ENCODE assay signal across 9 cellular contexts in genomic region chr6:42745083-42745637, GRCh38. TPM values are rescaled to one million over a fixed set of nuclear protein-coding genes. Genes with fewer than 3 reads are reported as not detected.
DNase-seq lines count a peak whose midpoint lies in the region; ATAC-seq and TF ChIP-seq lines count a peak whose summit lies in the region.
"Had no signal": no experiment of that assay in that cellular context is flagged by ENCODE, and none has a peak within 500 bp of the region (broad histone marks: within the 10 kb centered on the region; RNA-seq: fewer than 3 reads in every experiment).

No MANE protein-coding gene starts in this region.

- TF ChIP-seq CTCF in H9 (conservative IDR thresholded peaks at IDR 0.05), result no peak
- TF ChIP-seq CTCF in mucosa of descending colon (IDR thresholded peaks at IDR 0.05), result no peak
- TF ChIP-seq CTCF in tibial nerve (IDR thresholded peaks at IDR 0.05), result no peak

- H2BK120ac ChIP-seq in H9 (ENCODE audit: low read depth, low read length, poor library complexity, severe bottlenecking), result no peak overlapping the region

- peaks cover 23% of the 10 kb centered on the region for H4K20me1 ChIP-seq in BLaER1
- H4K20me1 ChIP-seq in H9 (ENCODE audit: control insufficient read depth, insufficient read depth, insufficient read length), result no peaks in the 10 kb centered on the region

- H4K5ac ChIP-seq in H9 (ENCODE audit: insufficient read length, low read depth, low read length), result no peak overlapping the region

- no peak overlapping the region for H2BK12ac ChIP-seq in H9 (ENCODE audit: insufficient read length, low read depth, low read length)

- H3K56ac ChIP-seq in H9 (ENCODE audit: insufficient read length, low read depth, low read length), result no peak overlapping the region

- no CpG with 5 or more reads among the region's 29 CpGs for WGBS in H9 (ENCODE audit: extremely low coverage, insufficient read length, low lambda C conversion rate)
- 1 to 2% methylated on average over 23 to 24 of the region's 29 CpGs for WGBS in tibial nerve, 2 donors

- no peak overlapping the region for H3K4ac ChIP-seq in H9 (ENCODE audit: low read depth, low read length)

- H3T11ph ChIP-seq in H9 (ENCODE audit: low read length), result no peak overlapping the region

- H2AK5ac ChIP-seq in H9 (ENCODE audit: insufficient read length, low read length), result no peak overlapping the region

- H4K8ac ChIP-seq in H9 (replicated peaks; ENCODE audit: insufficient read length, low read depth, low read length), result no peak overlapping the region

- H2BK15ac ChIP-seq in H9 (ENCODE audit: low read depth, low read length), result no peak overlapping the region

- H3K9ac ChIP-seq in BLaER1 (peak overlapping the region; percentile 99), H9 (ENCODE audit: extremely low read depth, insufficient read length, low read length) (peak overlapping the region; percentile 98)

- H3K79me2 ChIP-seq in H9 (ENCODE audit: insufficient read depth, low read length), result peaks cover 6% of the 10 kb centered on the region; the same call in 1 of the 2 replicates

- peaks cover 23% of the 10 kb centered on the region for H3K23me2 ChIP-seq in H9 (ENCODE audit: insufficient read length, low read depth, low read length, poor library complexity, severe bottlenecking)

- peaks cover 73% of the 10 kb centered on the region for H3K4me1 ChIP-seq in BLaER1
- no peaks in the 10 kb centered on the region for H3K4me1 ChIP-seq in H9 (ENCODE audit: insufficient read depth, low read length)
- peaks cover 18% of the 10 kb centered on the region for H3K4me1 ChIP-seq in mucosa of descending colon (ENCODE audit: low read depth)
- H3K4me1 ChIP-seq in tibial nerve, result peaks cover 0 to 42% (median 22%) of the 10 kb centered on the region in 4 donors

- no peaks in the 10 kb centered on the region for H3K9me3 ChIP-seq in BLaER1
- no peaks in the 10 kb centered on the region for H3K9me3 ChIP-seq in H9 (ENCODE audit: control insufficient read depth, low read depth, low read length)
- no peaks in the 10 kb centered on the region for H3K9me3 ChIP-seq in mucosa of descending colon
- H3K9me3 ChIP-seq in tibial nerve, result no peaks in the 10 kb centered on the region

- peaks cover 12 to 20% of the 10 kb centered on the region in 2 experiments for H3K4me1 Mint-ChIP-seq in H9
- H3K4me1 Mint-ChIP-seq in T-helper 2 cell treated with Interferon-gamma antibody and Interleukin-4, amounts not matched to agents 5 μg/mL and 100 μg/mL, for 36 hours (ENCODE audit: low read depth), result peaks cover 26% of the 10 kb centered on the region

- H3K27me3 Mint-ChIP-seq in H9 (ENCODE audit: low read depth), result no peaks in the 10 kb centered on the region
- H3K27me3 Mint-ChIP-seq in T-helper 2 cell treated with Interferon-gamma antibody and Interleukin-4, amounts not matched to agents 5 μg/mL and 100 μg/mL, for 36 hours (ENCODE audit: low read depth), result no peaks in the 10 kb centered on the region

- no peaks in the 10 kb centered on the region for H3K9me3 Mint-ChIP-seq in H9
- H3K9me3 Mint-ChIP-seq in T-helper 2 cell treated with Interferon-gamma antibody and Interleukin-4, amounts not matched to agents 5 μg/mL and 100 μg/mL, for 36 hours, result no peaks in the 10 kb centered on the region

- H3K27ac Mint-ChIP-seq in H9, result peak overlapping the region in 2 of 3 experiments; percentile 35 to 74; a peak in 3 of 7 replicates
- peak overlapping the region; percentile 100 for H3K27ac Mint-ChIP-seq in T-helper 2 cell treated with Interferon-gamma antibody and Interleukin-4, amounts not matched to agents 5 μg/mL and 100 μg/mL, for 36 hours

- H2BK5ac ChIP-seq in H9 (ENCODE audit: insufficient read length, low read length), result no peak overlapping the region

- no peaks in the 10 kb centered on the region for H3K27me3 ChIP-seq in BLaER1
- H3K27me3 ChIP-seq in H9 (ENCODE audit: insufficient read depth, low read length), result no peaks in the 10 kb centered on the region
- H3K27me3 ChIP-seq in tibial nerve, result no peaks in the 10 kb centered on the region

- peak; percentile 42 for DNase-seq in H9
- peak; percentile 31 for DNase-seq in T-helper 2 cell treated with Interferon-gamma antibody and Interleukin-4, amounts not matched to agents 5 μg/mL and 100 μg/mL, for 36 hours (ENCODE audit: low spot score)
- DNase-seq in effector CD4-positive, alpha-beta T cell, result peak; percentile 13
- DNase-seq in mucosa of descending colon, result peak; percentile 38 to 63 (median 62)
- DNase-seq in tibial nerve (ENCODE audit: low spot score in 2 of 2), result no peak
- no peak for DNase-seq in AG08395 (ENCODE audit: low spot score)

- intact Hi-C loops in mucosa of descending colon (cut with DNase I, micrococcal nuclease), result loop anchor here (5.0 kb wide), 1 partner anchor 37 kb away; the partner anchor contains the start of gene BICRAL (in 2 of the 2)

- peak overlapping the region; percentile 98 for H3K27ac ChIP-seq in BLaER1
- no peak overlapping the region for H3K27ac ChIP-seq in H9 (ENCODE audit: insufficient read length, low read depth, low read length)
- peak overlapping the region; percentile 81 to 94 (median 93) for H3K27ac ChIP-seq in tibial nerve

- H3K4me3 ChIP-seq in BLaER1 (peak overlapping the region; percentile 98), mucosa of descending colon (peak overlapping the region; percentile 68), tibial nerve (peak overlapping the region; percentile 85 to 96 (median 94))

- H2BK20ac ChIP-seq in H9 (ENCODE audit: low read depth, low read length, poor library complexity, severe bottlenecking), result no peak overlapping the region

- no peak for TF ChIP-seq EP300 in tibial nerve (IDR thresholded peaks at IDR 0.05)

- peaks cover 8% of the 10 kb centered on the region for H3K79me1 ChIP-seq in H9 (ENCODE audit: insufficient read depth, low read depth, low read length, poor library complexity, severe bottlenecking)

- ATAC-seq in mucosa of descending colon (peak; percentile 0), HG02623 (IDR thresholded peaks at IDR 0.05; ENCODE audit: unreplicated experiment) (no peak)

- no peak for TF ChIP-seq POLR2A in tibial nerve (IDR thresholded peaks at IDR 0.05)

- H3K4me2 ChIP-seq in BLaER1, result peak overlapping the region; percentile 90
- H3K4me2 ChIP-seq in H9 (ENCODE audit: insufficient read depth, insufficient read length, low read length), result peak overlapping the region; percentile 90

- H3K36me3 Mint-ChIP-seq in H9 (ENCODE audit: insufficient read depth in 1 of 3, low read depth in 3 of 3), result peaks cover 2 to 4% (median 4%) of the 10 kb centered on the region in 3 experiments; a peak in 6 of 7 replicates
- H3K36me3 Mint-ChIP-seq in T-helper 2 cell treated with Interferon-gamma antibody and Interleukin-4, amounts not matched to agents 5 μg/mL and 100 μg/mL, for 36 hours (ENCODE audit: low read depth), result peaks cover 18% of the 10 kb centered on the region

- peak overlapping the region; percentile 89 for H3K18ac ChIP-seq in H9 (ENCODE audit: insufficient read length, low read depth, low read length)

- H2AFZ ChIP-seq in H9 (ENCODE audit: low read length), result no peak overlapping the region

- no peaks in the 10 kb centered on the region for H3K36me3 ChIP-seq in BLaER1
- no peaks in the 10 kb centered on the region for H3K36me3 ChIP-seq in mucosa of descending colon (ENCODE audit: low read depth)
- H3K36me3 ChIP-seq in tibial nerve, result no peaks in the 10 kb centered on the region

- H3K23ac ChIP-seq in H9 (ENCODE audit: insufficient read length, low read depth, low read length), result no peak overlapping the region

- peak overlapping the region; percentile 98 to 100 for H3K4me3 Mint-ChIP-seq in H9
- H3K4me3 Mint-ChIP-seq in T-helper 2 cell treated with Interferon-gamma antibody and Interleukin-4, amounts not matched to agents 5 μg/mL and 100 μg/mL, for 36 hours, result peak overlapping the region; percentile 100

- peak overlapping the region; percentile 94 for H3K14ac ChIP-seq in H9 (ENCODE audit: insufficient read depth, low read length)

- H4K91ac ChIP-seq in H9 (ENCODE audit: insufficient read length, low read depth, low read length), result no peak overlapping the region

RNA-seq across cellular contexts. Expression of gene TBCC, which starts 0.7 kb away (rescaled TPM):
- total RNA-seq in H9 (2021), result 25.6 and 30.2 TPM in 2 replicates
- 10 to 100 TPM; 22.6 to 35.3 (median 26.6) TPM for total RNA-seq in mucosa of descending colon
- total RNA-seq in tibial nerve, result 10 to 100 TPM; 20.7 to 29.4 (median 25.4) TPM

RNA-seq across cellular contexts. Expression of gene PRPH2, which starts 22.8 kb away (rescaled TPM):
- total RNA-seq in H9 (2021) (0.31 and 0.39 TPM in 2 replicates), mucosa of descending colon (1 to 10 TPM in 1 of 3 donors, under 1 TPM in 2; 0.38 to 3.5 (median 0.72) TPM), tibial nerve (1 to 10 TPM in 2 of 4 donors, under 1 TPM in 1, not detected in 1; 0.22 to 1.5 (median 1.2) TPM)
- total RNA-seq: SK-MEL-5 had no signal

RNA-seq across cellular contexts. Expression of gene BICRAL, which starts 36.7 kb away (rescaled TPM):
- total RNA-seq in H9 (2021), result 9.7 and 9.8 TPM in 2 replicates
- total RNA-seq in mucosa of descending colon, result 10 to 100 TPM; 18.3 to 26.2 (median 23.4) TPM
- total RNA-seq in tibial nerve, result 10 to 100 TPM; 17.1 to 25.1 (median 23.2) TPM

Comparison
In these comparisons a context has a peak if more than half of its experiments do, and no peak if none do; other contexts are left out.
1. DNase-seq: peak in H9 (single experiment), T-helper 2 cell treated with Interferon-gamma antibody and Interleukin-4, amounts not matched to agents 5 μg/mL and 100 μg/mL, for 36 hours (single experiment), effector CD4-positive, alpha-beta T cell (single experiment) and mucosa of descending colon (3 of 3); none in tibial nerve (0 of 2) and AG08395 (single experiment).
2. Peak in every context shown above with its lines, with median percentiles within 50 percentile points of each other: H3K4me3 ChIP-seq.